Comparison of ENCODE assay signal across 8 cellular contexts in genomic region chr9:128505414-128505765, GRCh38. TPM values are rescaled to one million over a fixed set of nuclear protein-coding genes. Genes with fewer than 3 reads are reported as not detected.
DNase-seq lines count a peak whose midpoint lies in the region; ATAC-seq and TF ChIP-seq lines count a peak whose summit lies in the region.

No MANE protein-coding gene starts in this region.

- TF ChIP-seq CTCF in GM06990 (IDR thresholded peaks at IDR 0.05; ENCODE audit: insufficient read depth, low read length, poor library complexity, severe bottlenecking) (no peak), RWPE2 (IDR thresholded peaks at IDR 0.05; ENCODE audit: poor library complexity, severe bottlenecking) (no peak), fibroblast of mammary gland (conservative IDR thresholded peaks at IDR 0.05; ENCODE audit: control insufficient read depth, insufficient read depth, low read depth, low read length) (no peak), retinal pigment epithelial cell (conservative IDR thresholded peaks at IDR 0.05; ENCODE audit: low read depth, low read length) (no peak)

- H3K4me3 ChIP-seq in GM06990 (replicated peaks; ENCODE audit: low read depth, low read length) (peak overlapping the region; percentile 76), RWPE2 (ENCODE audit: severe bottlenecking) (peak overlapping the region; percentile 53), fibroblast of mammary gland (ENCODE audit: control insufficient read depth, low read depth, low read length) (peak overlapping the region; percentile 94), retinal pigment epithelial cell (ENCODE audit: low read length) (peak overlapping the region; percentile 96)

- DNase-seq in GM06990 (ENCODE audit: extremely low read depth, insufficient read length) (no peak), RWPE2 (ENCODE audit: low spot score) (no peak), fibroblast of mammary gland (ENCODE audit: low read depth) (peak; percentile 67), retinal pigment epithelial cell (ENCODE audit: low read depth) (peak; percentile 15), DMS53 (lab: John Stamatoyannopoulos, UW) (no peak), dermis blood vessel endothelial cell (no peak), COLO668 (lab: John Stamatoyannopoulos, UW; ENCODE audit: unreplicated experiment) (no peak)

- H3K27ac ChIP-seq in RWPE2 (ENCODE audit: poor library complexity, severe bottlenecking): peak overlapping the region; percentile 47

- no peaks in the 10 kb centered on the region for H3K9me3 ChIP-seq in RWPE2 (ENCODE audit: severe bottlenecking)

- H3K36me3 ChIP-seq in GM06990 (ENCODE audit: control insufficient read depth, insufficient read depth, low read length) (no peaks in the 10 kb centered on the region; the same call in 1 of the 2 replicates), RWPE2 (ENCODE audit: low read depth) (peaks cover 30% of the 10 kb centered on the region)

- peaks cover 8% of the 10 kb centered on the region for H3K4me1 ChIP-seq in RWPE2 (ENCODE audit: insufficient read depth, poor library complexity, severe bottlenecking)

- H3K27me3 ChIP-seq in GM06990 (replicated peaks; ENCODE audit: control insufficient read depth, insufficient read depth, low read length): no peaks in the 10 kb centered on the region
- H3K27me3 ChIP-seq in RWPE2 (ENCODE audit: insufficient read depth, poor library complexity, severe bottlenecking): no peaks in the 10 kb centered on the region

- ATAC-seq in RWPE2 (ENCODE audit: low read depth): no peak
- ATAC-seq in HG03378 (IDR thresholded peaks at IDR 0.05; ENCODE audit: unreplicated experiment): no peak

RNA-seq across cellular contexts. Expression of gene GLE1, which starts 0.9 kb away (rescaled TPM):
- total RNA-seq in dermis blood vessel endothelial cell: 19.4 and 34.2 TPM in 2 replicates

RNA-seq across cellular contexts. Expression of gene SPTAN1, which starts 47.0 kb away (rescaled TPM):
- 505 and 734 TPM in 2 replicates for total RNA-seq in dermis blood vessel endothelial cell

RNA-seq across cellular contexts. Expression of gene ODF2, which starts 49.6 kb away (rescaled TPM):
- 44.2 and 55.7 TPM in 2 replicates for total RNA-seq in dermis blood vessel endothelial cell

Comparison
In these comparisons a context has a peak if more than half of its experiments do, and no peak if none do; other contexts are left out.
1. DNase-seq: peak in fibroblast of mammary gland (single experiment) and retinal pigment epithelial cell (single experiment); none in GM06990 (single experiment), RWPE2 (single experiment), DMS53 (single experiment), dermis blood vessel endothelial cell (single experiment) and COLO668 (single experiment).
2. Peak in every context shown above with its lines, with median percentiles within 50 percentile points of each other: H3K4me3 ChIP-seq.